In genomic region chr22:38097557-38098409, GRCh38 we compare ENCODE assay signal across 11 cellular contexts. TPM values are rescaled to one million over a fixed set of nuclear protein-coding genes. Genes with fewer than 3 reads are reported as not detected.
DNase-seq lines count a peak whose midpoint lies in the region; ATAC-seq and TF ChIP-seq lines count a peak whose summit lies in the region.
"Had no signal": no experiment of that assay in that cellular context is flagged by ENCODE, and none has a peak within 500 bp of the region (broad histone marks: within the 10 kb centered on the region; RNA-seq: fewer than 3 reads in every experiment).

No MANE protein-coding gene starts in this region.

- peaks cover 2% of the 10 kb centered on the region for H3K36me3 Mint-ChIP-seq in neural progenitor cell

- ATAC-seq in GM18502 (IDR thresholded peaks at IDR 0.05; ENCODE audit: poor library complexity, unreplicated experiment) = no peak

- H3K4me1 ChIP-seq in cardiac muscle cell (ENCODE audit: low read depth) (no peaks in the 10 kb centered on the region), neural progenitor cell (peaks cover 12% of the 10 kb centered on the region), ovary (ENCODE audit: insufficient read depth) (no peaks in the 10 kb centered on the region)

- no peak for TF ChIP-seq EP300 in ovary (IDR thresholded peaks at IDR 0.05)

- TF ChIP-seq POLR2A in ovary (IDR thresholded peaks at IDR 0.05) = no peak

- H4K20me1 ChIP-seq in neural progenitor cell (ENCODE audit: low read depth) = no peaks in the 10 kb centered on the region

- no peak overlapping the region for H3K4me3 ChIP-seq in GM12864 (ENCODE audit: low read depth, low read length)
- H3K4me3 ChIP-seq in cardiac muscle cell = no peak overlapping the region
- H3K4me3 ChIP-seq in neural progenitor cell = peak overlapping the region; percentile 36
- no peak overlapping the region for H3K4me3 ChIP-seq in ovary
- H3K4me3 ChIP-seq: suprapubic skin had no signal

- H3K9ac ChIP-seq in neural progenitor cell = no peak overlapping the region

- H3K27me3 ChIP-seq in cardiac muscle cell (no peaks in the 10 kb centered on the region), neural progenitor cell (no peaks in the 10 kb centered on the region), ovary (no peaks in the 10 kb centered on the region)
- H3K27me3 ChIP-seq: suprapubic skin had no signal

- H3K4me2 ChIP-seq in neural progenitor cell = peak overlapping the region; percentile 77

- intact Hi-C loops in ovary (cut with DNase I) = no loop called here

- peak overlapping the region; percentile 71 for H2AFZ ChIP-seq in neural progenitor cell (replicated peaks)

- no peaks in the 10 kb centered on the region for H3K9me3 Mint-ChIP-seq in neural progenitor cell
- H3K9me3 Mint-ChIP-seq: CD8-positive, alpha-beta memory T cell had no signal

- peaks cover 16% of the 10 kb centered on the region for H3F3A ChIP-seq in neural progenitor cell (ENCODE audit: low read depth)

- peak overlapping the region; percentile 71 for H3K4me3 Mint-ChIP-seq in neural progenitor cell
- H3K4me3 Mint-ChIP-seq: CD8-positive, alpha-beta memory T cell had no signal

- no peaks in the 10 kb centered on the region for H3K36me3 ChIP-seq in cardiac muscle cell
- no peaks in the 10 kb centered on the region for H3K36me3 ChIP-seq in neural progenitor cell
- no peaks in the 10 kb centered on the region for H3K36me3 ChIP-seq in ovary
- H3K36me3 ChIP-seq: suprapubic skin had no signal

- TF ChIP-seq CTCF in GM12864 (IDR thresholded peaks at IDR 0.05; ENCODE audit: low read depth, low read length, missing control alignments) (peak; percentile 2), cardiac muscle cell (IDR thresholded peaks at IDR 0.05; ENCODE audit: low read depth, low read length) (peak; percentile 60), neural progenitor cell (IDR thresholded peaks at IDR 0.05) (peak; percentile 70), ovary (IDR thresholded peaks at IDR 0.05) (no peak)

- no peak overlapping the region for H3K27ac Mint-ChIP-seq in neural progenitor cell

- no peaks in the 10 kb centered on the region for H3K9me3 ChIP-seq in cardiac muscle cell (ENCODE audit: low read depth)
- H3K9me3 ChIP-seq in neural progenitor cell (ENCODE audit: low read depth) = no peaks in the 10 kb centered on the region
- no peaks in the 10 kb centered on the region for H3K9me3 ChIP-seq in ovary
- H3K9me3 ChIP-seq: suprapubic skin had no signal

- 32 to 38% (median 38%) methylated on average over 30 to 32 of the region's 32 CpGs for WGBS in ovary, 3 donors

- H3K79me2 ChIP-seq in neural progenitor cell (ENCODE audit: low read depth) = no peaks in the 10 kb centered on the region

- no peak for DNase-seq in GM12864 (ENCODE audit: low read depth)
- peak; percentile 22 for DNase-seq in amniotic epithelial cell (ENCODE audit: low read depth)
- peak; percentile 40 to 52 for DNase-seq in cardiac muscle cell (ENCODE audit: low read depth in 1 of 2, low spot score in 1 of 2)
- DNase-seq in neural progenitor cell (ENCODE audit: low spot score) = peak; percentile 86
- no peak for DNase-seq in ovary
- no peak for DNase-seq in activated naive CD4-positive, alpha-beta T cell (lab: John Stamatoyannopoulos, UW)
- DNase-seq in stimulated activated naive CD4-positive, alpha-beta T cell (lab: John Stamatoyannopoulos, UW) = no peak
- DNase-seq: CD8-positive, alpha-beta memory T cell; stimulated activated CD4-positive, alpha-beta T cell treated with anti-CD3 and anti-CD28 coated beads, Interleukin-2, amount 100 ng/mL, for 24 hours had no signal

- peaks cover 19% of the 10 kb centered on the region for H3K4me1 Mint-ChIP-seq in neural progenitor cell

- no peak overlapping the region for H3K27ac ChIP-seq in cardiac muscle cell
- H3K27ac ChIP-seq in neural progenitor cell = no peak overlapping the region
- H3K27ac ChIP-seq in ovary = no peak overlapping the region
- H3K27ac ChIP-seq: suprapubic skin had no signal

- peaks cover 6% of the 10 kb centered on the region for H3K27me3 Mint-ChIP-seq in neural progenitor cell (ENCODE audit: insufficient read depth, low read depth)
- H3K27me3 Mint-ChIP-seq: CD8-positive, alpha-beta memory T cell had no signal

RNA-seq across cellular contexts. Expression of gene BAIAP2L2, which starts 12.7 kb away (rescaled TPM):
- total RNA-seq in cardiac muscle cell = 2.3 and 2.8 TPM in 2 replicates
- polyA plus RNA-seq in cardiac muscle cell = 1.2 and 1.3 TPM in 2 replicates
- 0.86 and 2.6 TPM in 2 replicates for total RNA-seq in neural progenitor cell (ENCODE audit: low replicate concordance)
- total RNA-seq in ovary = 1 to 10 TPM in 3 of 7 donors, under 1 TPM in 4; 0.40 to 3.1 (median 0.69) TPM
- polyA plus RNA-seq in ovary = 1 to 10 TPM in 1 of 2 donors, not detected in 1; 1.7 TPM
- polyA plus RNA-seq: CD8-positive, alpha-beta memory T cell had no signal

RNA-seq across cellular contexts. Expression of gene SLC16A8, which starts 13.8 kb away (rescaled TPM):
- total RNA-seq in cardiac muscle cell (0.60 and 1.0 TPM in 2 replicates), neural progenitor cell (ENCODE audit: low replicate concordance) (1.0 and 3.1 TPM in 2 replicates), ovary (under 1 TPM in 1 of 7 donors, not detected in 6; 0.52 TPM)
- polyA plus RNA-seq in cardiac muscle cell (1.7 and 3.7 TPM in 2 replicates), ovary (under 1 TPM in 1 of 2 donors, not detected in 1; 0.39 TPM)
- total RNA-seq: suprapubic skin had no signal
- polyA plus RNA-seq: CD8-positive, alpha-beta memory T cell had no signal

RNA-seq across cellular contexts. Expression of gene PICK1, which starts 40.6 kb away (rescaled TPM):
- 57.8 and 62.4 TPM in 2 replicates for total RNA-seq in cardiac muscle cell
- 51.7 and 60.4 TPM in 2 replicates for polyA plus RNA-seq in cardiac muscle cell
- total RNA-seq in neural progenitor cell (ENCODE audit: low replicate concordance) = 10.7 and 31.8 TPM in 2 replicates
- total RNA-seq in ovary = 10 to 100 TPM; 26.0 to 47.7 (median 35.1) TPM
- polyA plus RNA-seq in ovary = 10 to 100 TPM; 18.0 to 33.3 TPM

Comparison
In these comparisons a context has a peak if more than half of its experiments do, and no peak if none do; other contexts are left out.
1. DNase-seq: peak in amniotic epithelial cell (single experiment), cardiac muscle cell (2 of 2) and neural progenitor cell (single experiment); none in GM12864 (single experiment), ovary (0 of 5), activated naive CD4-positive, alpha-beta T cell (0 of 4) and stimulated activated naive CD4-positive, alpha-beta T cell (0 of 6).
2. CTCF ChIP-seq: peak in GM12864 (single experiment), cardiac muscle cell (single experiment) and neural progenitor cell (single experiment); none in ovary (0 of 3).